In genomic region chr2:240557808-240558207, GRCh38 we compare ENCODE assay signal across 1 cellular context.
A peak's percentile ranks its signal among the peaks of the same experiment; 100 is the strongest.
TF ChIP-seq lines count a peak whose summit lies in the region.

Gene ANKMY1, minus strand, starts transcription at chr2:240557988. Its CDS starts 653 bp downstream, at chr2:240557335.

TF ChIP-seq in GM23338, 12 proteins besides CTCF, POLR2A, EP300 and RAD21 (continued from another document):
- TF ChIP-seq ZNF462 (CRISPR knock-in tag; IDR thresholded peaks at IDR 0.05), result no peak
- TF ChIP-seq POLR2AphosphoS5 (IDR thresholded peaks at IDR 0.05; ENCODE audit: low read depth), result peak; percentile 46; the same call in 1 of the 2 replicates
- no peak for TF ChIP-seq EZH2phosphoT487 (IDR thresholded peaks at IDR 0.05; ENCODE audit: unreplicated experiment)
- TF ChIP-seq, protein P1, sequence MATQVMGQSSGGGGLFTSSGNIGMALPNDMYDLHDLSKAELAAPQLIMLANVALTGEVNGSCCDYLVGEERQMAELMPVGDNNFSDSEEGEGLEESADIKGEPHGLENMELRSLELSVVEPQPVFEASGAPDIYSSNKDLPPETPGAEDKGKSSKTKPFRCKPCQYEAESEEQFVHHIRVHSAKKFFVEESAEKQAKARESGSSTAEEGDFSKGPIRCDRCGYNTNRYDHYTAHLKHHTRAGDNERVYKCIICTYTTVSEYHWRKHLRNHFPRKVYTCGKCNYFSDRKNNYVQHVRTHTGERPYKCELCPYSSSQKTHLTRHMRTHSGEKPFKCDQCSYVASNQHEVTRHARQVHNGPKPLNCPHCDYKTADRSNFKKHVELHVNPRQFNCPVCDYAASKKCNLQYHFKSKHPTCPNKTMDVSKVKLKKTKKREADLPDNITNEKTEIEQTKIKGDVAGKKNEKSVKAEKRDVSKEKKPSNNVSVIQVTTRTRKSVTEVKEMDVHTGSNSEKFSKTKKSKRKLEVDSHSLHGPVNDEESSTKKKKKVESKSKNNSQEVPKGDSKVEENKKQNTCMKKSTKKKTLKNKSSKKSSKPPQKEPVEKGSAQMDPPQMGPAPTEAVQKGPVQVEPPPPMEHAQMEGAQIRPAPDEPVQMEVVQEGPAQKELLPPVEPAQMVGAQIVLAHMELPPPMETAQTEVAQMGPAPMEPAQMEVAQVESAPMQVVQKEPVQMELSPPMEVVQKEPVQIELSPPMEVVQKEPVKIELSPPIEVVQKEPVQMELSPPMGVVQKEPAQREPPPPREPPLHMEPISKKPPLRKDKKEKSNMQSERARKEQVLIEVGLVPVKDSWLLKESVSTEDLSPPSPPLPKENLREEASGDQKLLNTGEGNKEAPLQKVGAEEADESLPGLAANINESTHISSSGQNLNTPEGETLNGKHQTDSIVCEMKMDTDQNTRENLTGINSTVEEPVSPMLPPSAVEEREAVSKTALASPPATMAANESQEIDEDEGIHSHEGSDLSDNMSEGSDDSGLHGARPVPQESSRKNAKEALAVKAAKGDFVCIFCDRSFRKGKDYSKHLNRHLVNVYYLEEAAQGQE (IDR thresholded peaks at IDR 0.05; ENCODE audit: unreplicated experiment), result no peak
